In the genomic region with DNA sequence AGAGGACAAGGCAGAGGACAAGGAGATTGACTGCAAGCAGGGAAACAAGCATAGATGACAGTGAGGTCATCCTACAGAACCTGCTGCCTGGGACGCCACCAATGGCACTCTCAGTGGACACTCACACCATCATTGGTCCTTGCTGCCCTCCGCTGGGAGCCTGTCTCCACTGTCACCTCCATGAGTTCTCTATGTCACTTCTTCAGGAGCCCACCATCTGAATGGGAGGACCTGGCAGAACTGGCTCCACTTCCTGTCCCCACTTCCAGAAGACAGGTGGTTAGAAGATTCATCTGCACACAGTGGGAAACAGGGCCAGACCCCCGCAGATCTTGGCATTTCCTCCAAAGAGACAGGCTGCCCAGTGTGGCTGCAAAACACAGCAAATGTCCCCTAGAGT, we compare ENCODE assay signal across 18 cellular contexts.
"Had no signal": no experiment of that assay in that cellular context is flagged by ENCODE, and none has a peak within 500 bp of the region (broad histone marks: within the 10 kb centered on the region; RNA-seq: fewer than 3 reads in every experiment).

No MANE protein-coding gene starts in this region.

- H3K4me2 ChIP-seq: hepatocyte had no signal

- H3K9ac ChIP-seq: parathyroid adenoma had no signal

- H3K27ac ChIP-seq: breast epithelium, gastroesophageal sphincter, hepatocyte, left ventricle myocardium inferior, neutrophil, parathyroid adenoma, transverse colon, vagina had no signal

- H3K36me3 ChIP-seq: breast epithelium, gastroesophageal sphincter, left ventricle myocardium inferior, neutrophil, transverse colon, vagina had no signal

- H3K4me3 ChIP-seq: breast epithelium, dorsolateral prefrontal cortex, gastroesophageal sphincter, hepatocyte, left ventricle myocardium inferior, transverse colon, vagina had no signal

- H3K9me3 ChIP-seq: breast epithelium, gastroesophageal sphincter, left ventricle myocardium inferior, neutrophil, transverse colon, vagina had no signal

- H3K4me1 ChIP-seq: left ventricle myocardium inferior, parathyroid adenoma had no signal

- ATAC-seq: gastroesophageal sphincter; naive thymus-derived CD8-positive, alpha-beta T cell had no signal

- H3K27me3 ChIP-seq: dorsolateral prefrontal cortex, gastroesophageal sphincter, hepatocyte, neutrophil, transverse colon, vagina had no signal

- DNase-seq: activated CD4-positive, alpha-beta T cell treated with anti-CD3 and anti-CD28 coated beads for 1 hour; activated CD4-positive, alpha-beta T cell treated with anti-CD3 and anti-CD28 coated beads, Interleukin-2, amount 50 U/mL, for 4 hours; activated naive CD4-positive, alpha-beta T cell treated with Interleukin-2 at 50 U/mL for 16 hours; activated T-cell treated with anti-CD3 and anti-CD28 coated beads for 4 hours; aorta; kidney; left ventricle myocardium inferior; naive thymus-derived CD8-positive, alpha-beta T cell; stimulated activated CD4-positive, alpha-beta T cell treated with anti-CD3 and anti-CD28 coated beads, Interleukin-4, amount 100 ng/mL, for 1 hour; stimulated activated naive CD4-positive, alpha-beta T cell treated with Interleukin-2 at 50 U/mL for 16 hours; transverse colon had no signal
